ENCODE assay signal across 1 cellular context in the genomic region with DNA sequence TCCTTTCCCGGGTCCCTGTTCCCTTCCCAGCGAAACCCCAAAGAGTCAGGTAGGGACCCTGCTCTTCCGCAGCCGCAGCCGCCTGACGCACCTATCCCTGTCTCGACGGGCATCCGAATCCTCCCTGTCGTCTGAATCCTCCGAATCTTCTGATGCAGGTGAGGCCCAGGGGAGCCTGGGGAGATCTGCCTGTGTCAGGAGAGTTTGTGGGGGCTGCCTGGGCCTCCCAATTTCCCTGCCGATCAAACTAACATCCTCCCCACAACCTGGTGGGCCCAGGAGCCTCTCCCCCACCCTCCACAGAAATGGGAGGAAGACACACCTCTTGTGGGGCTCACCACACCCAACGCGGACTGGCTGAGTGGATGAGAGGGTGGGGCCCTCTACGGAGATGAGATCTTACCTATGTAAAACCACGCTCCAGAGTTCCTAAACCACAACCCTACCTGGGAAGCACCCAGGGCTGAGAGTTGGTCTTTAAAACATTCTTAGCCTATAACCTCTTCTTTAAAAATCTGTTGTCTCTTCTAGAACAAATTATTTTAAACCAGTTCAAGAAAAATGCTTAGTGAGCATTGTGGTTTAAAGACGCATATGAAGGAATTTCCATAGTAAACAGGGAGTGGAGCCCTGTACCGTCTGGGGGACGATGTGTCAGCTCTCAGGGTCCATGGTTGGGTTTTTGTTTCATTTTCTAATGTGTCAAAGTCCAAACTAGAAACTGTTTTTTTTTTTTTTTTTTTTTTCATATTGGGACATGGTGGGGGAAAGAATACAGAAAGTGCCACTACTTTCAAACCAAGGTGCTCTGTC.
TF ChIP-seq lines count a peak whose summit lies in the region.

No MANE protein-coding gene starts in this region.

TF ChIP-seq in HepG2, 621 proteins besides CTCF, POLR2A, EP300 and RAD21 (continued from another document and continues in another):
- TF ChIP-seq NRL (CRISPR knock-in tag; IDR thresholded peaks at IDR 0.05; ENCODE audit: borderline replicate concordance): 0 out of 2 replicates have a peak, but pooled peaks have one; percentile 68
- TF ChIP-seq, protein P1, sequence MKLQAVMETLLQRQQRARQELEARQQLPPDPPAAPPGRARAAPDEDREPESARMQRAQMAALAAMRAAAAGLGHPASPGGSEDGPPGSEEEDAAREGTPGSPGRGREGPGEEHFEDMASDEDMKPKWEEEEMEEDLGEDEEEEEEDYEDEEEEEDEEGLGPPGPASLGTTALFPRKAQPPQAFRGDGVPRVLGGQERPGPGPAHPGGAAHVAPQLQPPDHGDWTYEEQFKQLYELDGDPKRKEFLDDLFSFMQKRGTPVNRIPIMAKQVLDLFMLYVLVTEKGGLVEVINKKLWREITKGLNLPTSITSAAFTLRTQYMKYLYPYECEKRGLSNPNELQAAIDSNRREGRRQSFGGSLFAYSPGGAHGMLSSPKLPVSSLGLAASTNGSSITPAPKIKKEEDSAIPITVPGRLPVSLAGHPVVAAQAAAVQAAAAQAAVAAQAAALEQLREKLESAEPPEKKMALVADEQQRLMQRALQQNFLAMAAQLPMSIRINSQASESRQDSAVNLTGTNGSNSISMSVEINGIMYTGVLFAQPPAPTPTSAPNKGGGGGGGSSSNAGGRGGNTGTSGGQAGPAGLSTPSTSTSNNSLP (IDR thresholded peaks at IDR 0.05; ENCODE audit: low read depth, low read length): peak; percentile 71; the same call in 1 of the 2 replicates
- TF ChIP-seq TBX2 (CRISPR knock-in tag; IDR thresholded peaks at IDR 0.05; ENCODE audit: borderline replicate concordance): peak; percentile 25; the same call in 1 of the 2 replicates
- no peak for TF ChIP-seq ZNF674 (CRISPR knock-in tag; IDR thresholded peaks at IDR 0.05; ENCODE audit: low read depth)
- no peak for TF ChIP-seq RNF2 (conservative IDR thresholded peaks at IDR 0.05; ENCODE audit: low read depth)
- TF ChIP-seq MEIS2 (CRISPR knock-in tag; IDR thresholded peaks at IDR 0.05): peak; percentile 49; the same call in 1 of the 2 replicates
- peak; percentile 74; the same call in 1 of the 2 replicates for TF ChIP-seq RBAK (CRISPR knock-in tag; IDR thresholded peaks at IDR 0.05)
- TF ChIP-seq ZNF430 (CRISPR knock-in tag; IDR thresholded peaks at IDR 0.05): no peak
- TF ChIP-seq, protein P2, sequence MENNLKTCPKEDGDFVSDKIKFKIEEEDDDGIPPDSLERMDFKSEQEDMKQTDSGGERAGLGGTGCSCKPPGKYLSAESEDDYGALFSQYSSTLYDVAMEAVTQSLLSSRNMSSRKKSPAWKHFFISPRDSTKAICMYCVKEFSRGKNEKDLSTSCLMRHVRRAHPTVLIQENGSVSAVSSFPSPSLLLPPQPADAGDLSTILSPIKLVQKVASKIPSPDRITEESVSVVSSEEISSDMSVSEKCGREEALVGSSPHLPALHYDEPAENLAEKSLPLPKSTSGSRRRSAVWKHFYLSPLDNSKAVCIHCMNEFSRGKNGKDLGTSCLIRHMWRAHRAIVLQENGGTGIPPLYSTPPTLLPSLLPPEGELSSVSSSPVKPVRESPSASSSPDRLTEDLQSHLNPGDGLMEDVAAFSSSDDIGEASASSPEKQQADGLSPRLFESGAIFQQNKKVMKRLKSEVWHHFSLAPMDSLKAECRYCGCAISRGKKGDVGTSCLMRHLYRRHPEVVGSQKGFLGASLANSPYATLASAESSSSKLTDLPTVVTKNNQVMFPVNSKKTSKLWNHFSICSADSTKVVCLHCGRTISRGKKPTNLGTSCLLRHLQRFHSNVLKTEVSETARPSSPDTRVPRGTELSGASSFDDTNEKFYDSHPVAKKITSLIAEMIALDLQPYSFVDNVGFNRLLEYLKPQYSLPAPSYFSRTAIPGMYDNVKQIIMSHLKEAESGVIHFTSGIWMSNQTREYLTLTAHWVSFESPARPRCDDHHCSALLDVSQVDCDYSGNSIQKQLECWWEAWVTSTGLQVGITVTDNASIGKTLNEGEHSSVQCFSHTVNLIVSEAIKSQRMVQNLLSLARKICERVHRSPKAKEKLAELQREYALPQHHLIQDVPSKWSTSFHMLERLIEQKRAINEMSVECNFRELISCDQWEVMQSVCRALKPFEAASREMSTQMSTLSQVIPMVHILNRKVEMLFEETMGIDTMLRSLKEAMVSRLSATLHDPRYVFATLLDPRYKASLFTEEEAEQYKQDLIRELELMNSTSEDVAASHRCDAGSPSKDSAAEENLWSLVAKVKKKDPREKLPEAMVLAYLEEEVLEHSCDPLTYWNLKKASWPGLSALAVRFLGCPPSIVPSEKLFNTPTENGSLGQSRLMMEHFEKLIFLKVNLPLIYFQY (CRISPR knock-in tag; IDR thresholded peaks at IDR 0.05; ENCODE audit: borderline replicate concordance): no peak
- no peak for TF ChIP-seq ZNF432 (CRISPR knock-in tag; IDR thresholded peaks at IDR 0.05; ENCODE audit: borderline replicate concordance)
- TF ChIP-seq SAP130 (CRISPR knock-in tag; IDR thresholded peaks at IDR 0.05; ENCODE audit: low read depth): peak; percentile 82
- TF ChIP-seq, protein P3, sequence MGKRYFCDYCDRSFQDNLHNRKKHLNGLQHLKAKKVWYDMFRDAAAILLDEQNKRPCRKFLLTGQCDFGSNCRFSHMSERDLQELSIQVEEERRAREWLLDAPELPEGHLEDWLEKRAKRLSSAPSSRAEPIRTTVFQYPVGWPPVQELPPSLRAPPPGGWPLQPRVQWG (CRISPR knock-in tag; IDR thresholded peaks at IDR 0.05; ENCODE audit: borderline replicate concordance, low read depth): no peak
- TF ChIP-seq AKAP8 (CRISPR knock-in tag; IDR thresholded peaks at IDR 0.05): no peak
- peak; percentile 46; the same call in 1 of the 2 replicates for TF ChIP-seq SMAD1 (CRISPR knock-in tag; IDR thresholded peaks at IDR 0.05; ENCODE audit: borderline replicate concordance, low read depth)
- TF ChIP-seq ZKSCAN8 (CRISPR knock-in tag; IDR thresholded peaks at IDR 0.05; ENCODE audit: borderline replicate concordance): no peak
- no peak for TF ChIP-seq MTA3 (CRISPR knock-in tag; IDR thresholded peaks at IDR 0.05)
- TF ChIP-seq, protein P4, sequence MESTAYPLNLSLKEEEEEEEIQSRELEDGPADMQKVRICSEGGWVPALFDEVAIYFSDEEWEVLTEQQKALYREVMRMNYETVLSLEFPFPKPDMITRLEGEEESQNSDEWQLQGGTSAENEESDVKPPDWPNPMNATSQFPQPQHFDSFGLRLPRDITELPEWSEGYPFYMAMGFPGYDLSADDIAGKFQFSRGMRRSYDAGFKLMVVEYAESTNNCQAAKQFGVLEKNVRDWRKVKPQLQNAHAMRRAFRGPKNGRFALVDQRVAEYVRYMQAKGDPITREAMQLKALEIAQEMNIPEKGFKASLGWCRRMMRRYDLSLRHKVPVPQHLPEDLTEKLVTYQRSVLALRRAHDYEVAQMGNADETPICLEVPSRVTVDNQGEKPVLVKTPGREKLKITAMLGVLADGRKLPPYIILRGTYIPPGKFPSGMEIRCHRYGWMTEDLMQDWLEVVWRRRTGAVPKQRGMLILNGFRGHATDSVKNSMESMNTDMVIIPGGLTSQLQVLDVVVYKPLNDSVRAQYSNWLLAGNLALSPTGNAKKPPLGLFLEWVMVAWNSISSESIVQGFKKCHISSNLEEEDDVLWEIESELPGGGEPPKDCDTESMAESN (CRISPR knock-in tag; conservative IDR thresholded peaks at IDR 0.05): 0 out of 2 replicates have a peak, but pooled peaks have one; percentile 21
- TF ChIP-seq CBFB (CRISPR knock-in tag; IDR thresholded peaks at IDR 0.05): no peak
- peak; percentile 80 for TF ChIP-seq HNF4A (CRISPR knock-in tag; IDR thresholded peaks at IDR 0.05)
- TF ChIP-seq ATM (IDR thresholded peaks at IDR 0.05; ENCODE audit: borderline replicate concordance): no peak
- no peak for TF ChIP-seq SP5 (CRISPR knock-in tag; IDR thresholded peaks at IDR 0.05; ENCODE audit: borderline replicate concordance, low read depth)
- TF ChIP-seq ZFY (CRISPR knock-in tag; IDR thresholded peaks at IDR 0.05): peak; percentile 23; the same call in 1 of the 2 replicates
- TF ChIP-seq NFYC (CRISPR knock-in tag; IDR thresholded peaks at IDR 0.05): no peak
- TF ChIP-seq LCORL (IDR thresholded peaks at IDR 0.05): no peak
- 0 out of 2 replicates have a peak, but pooled peaks have one; percentile 61 for TF ChIP-seq LCORL (CRISPR knock-in tag; IDR thresholded peaks at IDR 0.05)
- TF ChIP-seq ZSCAN25 (CRISPR knock-in tag; IDR thresholded peaks at IDR 0.05): no peak
- peak; percentile 45; the same call in 1 of the 2 replicates for TF ChIP-seq KAT8 (CRISPR knock-in tag; IDR thresholded peaks at IDR 0.05)
- TF ChIP-seq ZNF207 (IDR thresholded peaks at IDR 0.05; ENCODE audit: borderline replicate concordance): no peak
- no peak for TF ChIP-seq ZNF598 (CRISPR knock-in tag; IDR thresholded peaks at IDR 0.05; ENCODE audit: borderline replicate concordance)
- TF ChIP-seq, protein P5, sequence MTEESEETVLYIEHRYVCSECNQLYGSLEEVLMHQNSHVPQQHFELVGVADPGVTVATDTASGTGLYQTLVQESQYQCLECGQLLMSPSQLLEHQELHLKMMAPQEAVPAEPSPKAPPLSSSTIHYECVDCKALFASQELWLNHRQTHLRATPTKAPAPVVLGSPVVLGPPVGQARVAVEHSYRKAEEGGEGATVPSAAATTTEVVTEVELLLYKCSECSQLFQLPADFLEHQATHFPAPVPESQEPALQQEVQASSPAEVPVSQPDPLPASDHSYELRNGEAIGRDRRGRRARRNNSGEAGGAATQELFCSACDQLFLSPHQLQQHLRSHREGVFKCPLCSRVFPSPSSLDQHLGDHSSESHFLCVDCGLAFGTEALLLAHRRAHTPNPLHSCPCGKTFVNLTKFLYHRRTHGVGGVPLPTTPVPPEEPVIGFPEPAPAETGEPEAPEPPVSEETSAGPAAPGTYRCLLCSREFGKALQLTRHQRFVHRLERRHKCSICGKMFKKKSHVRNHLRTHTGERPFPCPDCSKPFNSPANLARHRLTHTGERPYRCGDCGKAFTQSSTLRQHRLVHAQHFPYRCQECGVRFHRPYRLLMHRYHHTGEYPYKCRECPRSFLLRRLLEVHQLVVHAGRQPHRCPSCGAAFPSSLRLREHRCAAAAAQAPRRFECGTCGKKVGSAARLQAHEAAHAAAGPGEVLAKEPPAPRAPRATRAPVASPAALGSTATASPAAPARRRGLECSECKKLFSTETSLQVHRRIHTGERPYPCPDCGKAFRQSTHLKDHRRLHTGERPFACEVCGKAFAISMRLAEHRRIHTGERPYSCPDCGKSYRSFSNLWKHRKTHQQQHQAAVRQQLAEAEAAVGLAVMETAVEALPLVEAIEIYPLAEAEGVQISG (CRISPR knock-in tag; IDR thresholded peaks at IDR 0.05): peak; percentile 23; the same call in 1 of the 2 replicates
- TF ChIP-seq, protein P6, sequence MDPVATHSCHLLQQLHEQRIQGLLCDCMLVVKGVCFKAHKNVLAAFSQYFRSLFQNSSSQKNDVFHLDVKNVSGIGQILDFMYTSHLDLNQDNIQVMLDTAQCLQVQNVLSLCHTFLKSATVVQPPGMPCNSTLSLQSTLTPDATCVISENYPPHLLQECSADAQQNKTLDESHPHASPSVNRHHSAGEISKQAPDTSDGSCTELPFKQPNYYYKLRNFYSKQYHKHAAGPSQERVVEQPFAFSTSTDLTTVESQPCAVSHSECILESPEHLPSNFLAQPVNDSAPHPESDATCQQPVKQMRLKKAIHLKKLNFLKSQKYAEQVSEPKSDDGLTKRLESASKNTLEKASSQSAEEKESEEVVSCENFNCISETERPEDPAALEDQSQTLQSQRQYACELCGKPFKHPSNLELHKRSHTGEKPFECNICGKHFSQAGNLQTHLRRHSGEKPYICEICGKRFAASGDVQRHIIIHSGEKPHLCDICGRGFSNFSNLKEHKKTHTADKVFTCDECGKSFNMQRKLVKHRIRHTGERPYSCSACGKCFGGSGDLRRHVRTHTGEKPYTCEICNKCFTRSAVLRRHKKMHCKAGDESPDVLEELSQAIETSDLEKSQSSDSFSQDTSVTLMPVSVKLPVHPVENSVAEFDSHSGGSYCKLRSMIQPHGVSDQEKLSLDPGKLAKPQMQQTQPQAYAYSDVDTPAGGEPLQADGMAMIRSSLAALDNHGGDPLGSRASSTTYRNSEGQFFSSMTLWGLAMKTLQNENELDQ (CRISPR knock-in tag; IDR thresholded peaks at IDR 0.05; ENCODE audit: borderline replicate concordance): no peak
- TF ChIP-seq, protein P7, sequence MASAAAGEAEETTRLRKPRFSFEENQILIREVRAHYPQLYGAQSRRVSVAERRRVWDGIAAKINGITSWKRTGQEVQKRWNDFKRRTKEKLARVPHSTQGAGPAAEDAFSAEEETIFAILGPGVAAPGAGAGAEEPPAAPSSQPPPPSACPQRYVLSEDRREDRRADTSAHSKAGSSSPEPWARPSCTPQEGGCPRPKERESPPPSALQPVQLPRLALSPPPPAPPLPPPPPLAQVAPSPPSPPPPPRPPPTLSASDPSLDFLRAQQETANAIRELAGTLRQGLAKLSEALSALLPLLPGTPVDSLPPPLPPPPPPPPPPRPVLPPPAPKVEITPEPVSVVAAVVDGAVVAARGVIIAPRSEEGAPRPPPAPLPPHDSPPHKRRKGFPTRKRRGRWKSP (CRISPR knock-in tag; IDR thresholded peaks at IDR 0.05): 0 out of 2 replicates have a peak, but pooled peaks have one; percentile 37
- no peak for TF ChIP-seq ZNF431 (CRISPR knock-in tag; IDR thresholded peaks at IDR 0.05; ENCODE audit: borderline replicate concordance, low read depth)
- TF ChIP-seq, protein P8, sequence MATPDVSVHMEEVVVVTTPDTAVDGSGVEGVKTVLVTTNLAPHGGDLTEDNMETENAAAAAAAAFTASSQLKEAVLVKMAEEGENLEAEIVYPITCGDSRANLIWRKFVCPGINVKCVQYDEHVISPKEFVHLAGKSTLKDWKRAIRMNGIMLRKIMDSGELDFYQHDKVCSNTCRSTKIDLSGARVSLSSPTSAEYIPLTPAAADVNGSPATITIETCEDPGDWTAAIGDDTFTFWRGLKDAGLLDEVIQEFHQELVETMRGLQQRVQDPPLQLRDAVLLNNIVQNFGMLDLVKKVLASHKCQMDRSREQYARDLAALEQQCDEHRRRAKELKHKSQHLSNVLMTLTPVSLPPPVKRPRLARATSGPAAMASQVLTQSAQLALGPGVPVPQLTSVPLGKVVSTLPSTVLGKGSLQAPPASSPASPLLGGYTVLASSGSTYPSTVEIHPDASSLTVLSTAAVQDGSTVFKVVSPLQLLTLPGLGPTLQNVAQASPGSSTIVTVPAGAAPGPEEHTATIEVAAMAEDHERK (CRISPR knock-in tag; IDR thresholded peaks at IDR 0.05; ENCODE audit: low read depth): no peak
- 0 out of 2 replicates have a peak, but pooled peaks have one; percentile 18 for TF ChIP-seq ZFX (CRISPR knock-in tag; IDR thresholded peaks at IDR 0.05; ENCODE audit: low read depth)
- TF ChIP-seq, protein P9, sequence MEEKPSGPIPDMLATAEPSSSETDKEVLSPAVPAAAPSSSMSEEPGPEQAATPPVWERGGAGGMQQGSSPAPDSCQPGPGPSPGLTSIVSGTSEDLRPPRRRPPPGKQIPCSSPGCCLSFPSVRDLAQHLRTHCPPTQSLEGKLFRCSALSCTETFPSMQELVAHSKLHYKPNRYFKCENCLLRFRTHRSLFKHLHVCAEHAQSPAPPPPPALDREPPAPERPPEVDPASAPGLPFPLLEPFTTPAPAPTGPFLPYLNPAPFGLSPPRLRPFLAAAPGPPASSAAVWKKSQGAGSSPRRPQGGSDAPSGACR (CRISPR knock-in tag; IDR thresholded peaks at IDR 0.05): 0 out of 2 replicates have a peak, but pooled peaks have one; percentile 29
- peak; percentile 18 for TF ChIP-seq XRCC5 (optimal IDR thresholded peaks at IDR 0.05; ENCODE audit: low read length)
- TF ChIP-seq IRF2 (CRISPR knock-in tag; IDR thresholded peaks at IDR 0.05): peak; percentile 92
- no peak for TF ChIP-seq SP140L (CRISPR knock-in tag; IDR thresholded peaks at IDR 0.05; ENCODE audit: borderline replicate concordance)
- TF ChIP-seq ZNF30 (CRISPR knock-in tag; IDR thresholded peaks at IDR 0.05): no peak
